In genomic region chr11:64870176-64870892, GRCh38 we compare ENCODE assay signal across 1 cellular context.
TF ChIP-seq lines count a peak whose summit lies in the region.

No MANE protein-coding gene starts in this region.

TF ChIP-seq in K562, 482 proteins besides CTCF, POLR2A, EP300 and RAD21 (continued from another document and continues in another):
- TF ChIP-seq, protein P1, sequence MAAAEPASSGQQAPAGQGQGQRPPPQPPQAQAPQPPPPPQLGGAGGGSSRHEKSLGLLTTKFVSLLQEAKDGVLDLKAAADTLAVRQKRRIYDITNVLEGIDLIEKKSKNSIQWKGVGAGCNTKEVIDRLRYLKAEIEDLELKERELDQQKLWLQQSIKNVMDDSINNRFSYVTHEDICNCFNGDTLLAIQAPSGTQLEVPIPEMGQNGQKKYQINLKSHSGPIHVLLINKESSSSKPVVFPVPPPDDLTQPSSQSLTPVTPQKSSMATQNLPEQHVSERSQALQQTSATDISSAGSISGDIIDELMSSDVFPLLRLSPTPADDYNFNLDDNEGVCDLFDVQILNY (CRISPR knock-in tag; IDR thresholded peaks at IDR 0.05), result no peak
- TF ChIP-seq RBM39 (optimal IDR thresholded peaks at IDR 0.05; ENCODE audit: low read depth, low read length), result no peak
- no peak for TF ChIP-seq ZNF766 (CRISPR knock-in tag; conservative IDR thresholded peaks at IDR 0.05)
- TF ChIP-seq ILK (tag; IDR thresholded peaks at IDR 0.05; ENCODE audit: borderline replicate concordance, low read depth), result no peak
- no peak for TF ChIP-seq POLR3G (IDR thresholded peaks at IDR 0.05; ENCODE audit: extremely low read depth, insufficient read length, insufficient replicate concordance)
- no peak for TF ChIP-seq ILF3 (IDR thresholded peaks at IDR 0.05; ENCODE audit: borderline replicate concordance)
- TF ChIP-seq ZC3H11A (IDR thresholded peaks at IDR 0.05; ENCODE audit: low read depth, low read length), result no peak
- TF ChIP-seq JUNB (CRISPR knock-in tag; conservative IDR thresholded peaks at IDR 0.05), result no peak
- TF ChIP-seq ESRRA (IDR thresholded peaks at IDR 0.05; ENCODE audit: borderline replicate concordance, low read depth), result no peak
- no peak for TF ChIP-seq SLC30A9 (CRISPR knock-in tag; IDR thresholded peaks at IDR 0.05)
- no peak for TF ChIP-seq ZNF347 (CRISPR knock-in tag; IDR thresholded peaks at IDR 0.05; ENCODE audit: low read depth)
- no peak for TF ChIP-seq KDM4B (IDR thresholded peaks at IDR 0.05; ENCODE audit: borderline replicate concordance in 2 of 2, low read depth in 1 of 2)
- no peak for TF ChIP-seq PHF8 (IDR thresholded peaks at IDR 0.05; ENCODE audit: borderline replicate concordance, low read length)
- peak in 1 of 2 experiments; percentile 53; a peak in 2 of 4 replicates for TF ChIP-seq RCOR1 (IDR thresholded peaks at IDR 0.05; ENCODE audit: borderline replicate concordance in 1 of 2, low read depth in 2 of 2, low read length in 2 of 2)
- TF ChIP-seq RNF219 (CRISPR knock-in tag; IDR thresholded peaks at IDR 0.05), result no peak
- TF ChIP-seq SP2 (IDR thresholded peaks at IDR 0.05; ENCODE audit: extremely low read depth, low read depth, low read length, poor library complexity, severe bottlenecking), result no peak
- no peak for TF ChIP-seq PHF21A (IDR thresholded peaks at IDR 0.05; ENCODE audit: borderline replicate concordance, low read depth)
- TF ChIP-seq SRSF3 (IDR thresholded peaks at IDR 0.05; ENCODE audit: insufficient read depth, low read length), result no peak
- TF ChIP-seq ZNF184 (CRISPR knock-in tag; IDR thresholded peaks at IDR 0.05), result no peak
- TF ChIP-seq, protein P2, sequence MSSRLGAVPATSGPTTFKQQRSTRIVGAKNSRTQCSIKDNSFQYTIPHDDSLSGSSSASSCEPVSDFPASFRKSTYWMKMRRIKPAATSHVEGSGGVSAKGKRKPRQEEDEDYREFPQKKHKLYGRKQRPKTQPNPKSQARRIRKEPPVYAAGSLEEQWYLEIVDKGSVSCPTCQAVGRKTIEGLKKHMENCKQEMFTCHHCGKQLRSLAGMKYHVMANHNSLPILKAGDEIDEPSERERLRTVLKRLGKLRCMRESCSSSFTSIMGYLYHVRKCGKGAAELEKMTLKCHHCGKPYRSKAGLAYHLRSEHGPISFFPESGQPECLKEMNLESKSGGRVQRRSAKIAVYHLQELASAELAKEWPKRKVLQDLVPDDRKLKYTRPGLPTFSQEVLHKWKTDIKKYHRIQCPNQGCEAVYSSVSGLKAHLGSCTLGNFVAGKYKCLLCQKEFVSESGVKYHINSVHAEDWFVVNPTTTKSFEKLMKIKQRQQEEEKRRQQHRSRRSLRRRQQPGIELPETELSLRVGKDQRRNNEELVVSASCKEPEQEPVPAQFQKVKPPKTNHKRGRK (tag; IDR thresholded peaks at IDR 0.05), result no peak
- TF ChIP-seq, protein P3, sequence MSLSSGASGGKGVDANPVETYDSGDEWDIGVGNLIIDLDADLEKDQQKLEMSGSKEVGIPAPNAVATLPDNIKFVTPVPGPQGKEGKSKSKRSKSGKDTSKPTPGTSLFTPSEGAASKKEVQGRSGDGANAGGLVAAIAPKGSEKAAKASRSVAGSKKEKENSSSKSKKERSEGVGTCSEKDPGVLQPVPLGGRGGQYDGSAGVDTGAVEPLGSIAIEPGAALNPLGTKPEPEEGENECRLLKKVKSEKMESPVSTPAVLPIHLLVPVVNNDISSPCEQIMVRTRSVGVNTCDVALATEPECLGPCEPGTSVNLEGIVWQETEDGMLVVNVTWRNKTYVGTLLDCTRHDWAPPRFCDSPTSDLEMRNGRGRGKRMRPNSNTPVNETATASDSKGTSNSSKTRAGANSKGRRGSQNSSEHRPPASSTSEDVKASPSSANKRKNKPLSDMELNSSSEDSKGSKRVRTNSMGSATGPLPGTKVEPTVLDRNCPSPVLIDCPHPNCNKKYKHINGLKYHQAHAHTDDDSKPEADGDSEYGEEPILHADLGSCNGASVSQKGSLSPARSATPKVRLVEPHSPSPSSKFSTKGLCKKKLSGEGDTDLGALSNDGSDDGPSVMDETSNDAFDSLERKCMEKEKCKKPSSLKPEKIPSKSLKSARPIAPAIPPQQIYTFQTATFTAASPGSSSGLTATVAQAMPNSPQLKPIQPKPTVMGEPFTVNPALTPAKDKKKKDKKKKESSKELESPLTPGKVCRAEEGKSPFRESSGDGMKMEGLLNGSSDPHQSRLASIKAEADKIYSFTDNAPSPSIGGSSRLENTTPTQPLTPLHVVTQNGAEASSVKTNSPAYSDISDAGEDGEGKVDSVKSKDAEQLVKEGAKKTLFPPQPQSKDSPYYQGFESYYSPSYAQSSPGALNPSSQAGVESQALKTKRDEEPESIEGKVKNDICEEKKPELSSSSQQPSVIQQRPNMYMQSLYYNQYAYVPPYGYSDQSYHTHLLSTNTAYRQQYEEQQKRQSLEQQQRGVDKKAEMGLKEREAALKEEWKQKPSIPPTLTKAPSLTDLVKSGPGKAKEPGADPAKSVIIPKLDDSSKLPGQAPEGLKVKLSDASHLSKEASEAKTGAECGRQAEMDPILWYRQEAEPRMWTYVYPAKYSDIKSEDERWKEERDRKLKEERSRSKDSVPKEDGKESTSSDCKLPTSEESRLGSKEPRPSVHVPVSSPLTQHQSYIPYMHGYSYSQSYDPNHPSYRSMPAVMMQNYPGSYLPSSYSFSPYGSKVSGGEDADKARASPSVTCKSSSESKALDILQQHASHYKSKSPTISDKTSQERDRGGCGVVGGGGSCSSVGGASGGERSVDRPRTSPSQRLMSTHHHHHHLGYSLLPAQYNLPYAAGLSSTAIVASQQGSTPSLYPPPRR (CRISPR knock-in tag; IDR thresholded peaks at IDR 0.05; ENCODE audit: borderline replicate concordance), result no peak
- no peak for TF ChIP-seq NRF1 (conservative IDR thresholded peaks at IDR 0.05 in 1 of 2, IDR thresholded peaks at IDR 0.05 in 1 of 2)
- TF ChIP-seq XRCC5 (IDR thresholded peaks at IDR 0.05; ENCODE audit: low read depth, low read length), result no peak
- TF ChIP-seq, protein P4, sequence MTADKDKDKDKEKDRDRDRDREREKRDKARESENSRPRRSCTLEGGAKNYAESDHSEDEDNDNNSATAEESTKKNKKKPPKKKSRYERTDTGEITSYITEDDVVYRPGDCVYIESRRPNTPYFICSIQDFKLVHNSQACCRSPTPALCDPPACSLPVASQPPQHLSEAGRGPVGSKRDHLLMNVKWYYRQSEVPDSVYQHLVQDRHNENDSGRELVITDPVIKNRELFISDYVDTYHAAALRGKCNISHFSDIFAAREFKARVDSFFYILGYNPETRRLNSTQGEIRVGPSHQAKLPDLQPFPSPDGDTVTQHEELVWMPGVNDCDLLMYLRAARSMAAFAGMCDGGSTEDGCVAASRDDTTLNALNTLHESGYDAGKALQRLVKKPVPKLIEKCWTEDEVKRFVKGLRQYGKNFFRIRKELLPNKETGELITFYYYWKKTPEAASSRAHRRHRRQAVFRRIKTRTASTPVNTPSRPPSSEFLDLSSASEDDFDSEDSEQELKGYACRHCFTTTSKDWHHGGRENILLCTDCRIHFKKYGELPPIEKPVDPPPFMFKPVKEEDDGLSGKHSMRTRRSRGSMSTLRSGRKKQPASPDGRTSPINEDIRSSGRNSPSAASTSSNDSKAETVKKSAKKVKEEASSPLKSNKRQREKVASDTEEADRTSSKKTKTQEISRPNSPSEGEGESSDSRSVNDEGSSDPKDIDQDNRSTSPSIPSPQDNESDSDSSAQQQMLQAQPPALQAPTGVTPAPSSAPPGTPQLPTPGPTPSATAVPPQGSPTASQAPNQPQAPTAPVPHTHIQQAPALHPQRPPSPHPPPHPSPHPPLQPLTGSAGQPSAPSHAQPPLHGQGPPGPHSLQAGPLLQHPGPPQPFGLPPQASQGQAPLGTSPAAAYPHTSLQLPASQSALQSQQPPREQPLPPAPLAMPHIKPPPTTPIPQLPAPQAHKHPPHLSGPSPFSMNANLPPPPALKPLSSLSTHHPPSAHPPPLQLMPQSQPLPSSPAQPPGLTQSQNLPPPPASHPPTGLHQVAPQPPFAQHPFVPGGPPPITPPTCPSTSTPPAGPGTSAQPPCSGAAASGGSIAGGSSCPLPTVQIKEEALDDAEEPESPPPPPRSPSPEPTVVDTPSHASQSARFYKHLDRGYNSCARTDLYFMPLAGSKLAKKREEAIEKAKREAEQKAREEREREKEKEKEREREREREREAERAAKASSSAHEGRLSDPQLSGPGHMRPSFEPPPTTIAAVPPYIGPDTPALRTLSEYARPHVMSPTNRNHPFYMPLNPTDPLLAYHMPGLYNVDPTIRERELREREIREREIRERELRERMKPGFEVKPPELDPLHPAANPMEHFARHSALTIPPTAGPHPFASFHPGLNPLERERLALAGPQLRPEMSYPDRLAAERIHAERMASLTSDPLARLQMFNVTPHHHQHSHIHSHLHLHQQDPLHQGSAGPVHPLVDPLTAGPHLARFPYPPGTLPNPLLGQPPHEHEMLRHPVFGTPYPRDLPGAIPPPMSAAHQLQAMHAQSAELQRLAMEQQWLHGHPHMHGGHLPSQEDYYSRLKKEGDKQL (CRISPR knock-in tag; IDR thresholded peaks at IDR 0.05; ENCODE audit: borderline replicate concordance), result no peak
- 0 out of 2 replicates have a peak, but pooled peaks have one; percentile 8 for TF ChIP-seq THAP12 (CRISPR knock-in tag; IDR thresholded peaks at IDR 0.05)
- TF ChIP-seq, protein P5, sequence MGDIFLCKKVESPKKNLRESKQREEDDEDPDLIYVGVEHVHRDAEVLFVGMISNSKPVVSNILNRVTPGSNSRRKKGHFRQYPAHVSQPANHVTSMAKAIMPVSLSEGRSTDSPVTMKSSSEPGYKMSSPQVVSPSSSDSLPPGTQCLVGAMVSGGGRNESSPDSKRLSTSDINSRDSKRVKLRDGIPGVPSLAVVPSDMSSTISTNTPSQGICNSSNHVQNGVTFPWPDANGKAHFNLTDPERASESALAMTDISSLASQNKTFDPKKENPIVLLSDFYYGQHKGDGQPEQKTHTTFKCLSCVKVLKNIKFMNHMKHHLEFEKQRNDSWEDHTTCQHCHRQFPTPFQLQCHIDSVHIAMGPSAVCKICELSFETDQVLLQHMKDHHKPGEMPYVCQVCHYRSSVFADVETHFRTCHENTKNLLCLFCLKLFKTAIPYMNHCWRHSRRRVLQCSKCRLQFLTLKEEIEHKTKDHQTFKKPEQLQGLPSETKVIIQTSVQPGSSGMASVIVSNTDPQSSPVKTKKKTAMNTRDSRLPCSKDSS (IDR thresholded peaks at IDR 0.05; ENCODE audit: low read depth, partially characterized antibody), result no peak
- TF ChIP-seq ZFX (CRISPR knock-in tag; IDR thresholded peaks at IDR 0.05), result no peak
- no peak for TF ChIP-seq HDAC8 (tag; IDR thresholded peaks at IDR 0.05)
- TF ChIP-seq TRIM25 (IDR thresholded peaks at IDR 0.05; ENCODE audit: borderline replicate concordance), result no peak
- TF ChIP-seq ATF2 (CRISPR knock-in tag; IDR thresholded peaks at IDR 0.05), result no peak
- no peak for TF ChIP-seq NFIX (CRISPR knock-in tag; IDR thresholded peaks at IDR 0.05; ENCODE audit: low read depth)
- TF ChIP-seq ZNF830 (CRISPR knock-in tag; IDR thresholded peaks at IDR 0.05), result no peak
- TF ChIP-seq HLTF (IDR thresholded peaks at IDR 0.05), result no peak
- no peak for TF ChIP-seq NR1H2 (CRISPR knock-in tag; IDR thresholded peaks at IDR 0.05)
- TF ChIP-seq OTX1 (CRISPR knock-in tag; IDR thresholded peaks at IDR 0.05), result no peak
- TF ChIP-seq ZNF212 (CRISPR knock-in tag; IDR thresholded peaks at IDR 0.05), result no peak
- no peak for TF ChIP-seq ZNF134 (CRISPR knock-in tag; conservative IDR thresholded peaks at IDR 0.05)
- no peak for TF ChIP-seq ZNF507 (tag; conservative IDR thresholded peaks at IDR 0.05)
- TF ChIP-seq CAMTA2 (CRISPR knock-in tag; conservative IDR thresholded peaks at IDR 0.05), result no peak
- no peak for TF ChIP-seq ZNF3 (CRISPR knock-in tag; IDR thresholded peaks at IDR 0.05)
